In the genomic region with DNA sequence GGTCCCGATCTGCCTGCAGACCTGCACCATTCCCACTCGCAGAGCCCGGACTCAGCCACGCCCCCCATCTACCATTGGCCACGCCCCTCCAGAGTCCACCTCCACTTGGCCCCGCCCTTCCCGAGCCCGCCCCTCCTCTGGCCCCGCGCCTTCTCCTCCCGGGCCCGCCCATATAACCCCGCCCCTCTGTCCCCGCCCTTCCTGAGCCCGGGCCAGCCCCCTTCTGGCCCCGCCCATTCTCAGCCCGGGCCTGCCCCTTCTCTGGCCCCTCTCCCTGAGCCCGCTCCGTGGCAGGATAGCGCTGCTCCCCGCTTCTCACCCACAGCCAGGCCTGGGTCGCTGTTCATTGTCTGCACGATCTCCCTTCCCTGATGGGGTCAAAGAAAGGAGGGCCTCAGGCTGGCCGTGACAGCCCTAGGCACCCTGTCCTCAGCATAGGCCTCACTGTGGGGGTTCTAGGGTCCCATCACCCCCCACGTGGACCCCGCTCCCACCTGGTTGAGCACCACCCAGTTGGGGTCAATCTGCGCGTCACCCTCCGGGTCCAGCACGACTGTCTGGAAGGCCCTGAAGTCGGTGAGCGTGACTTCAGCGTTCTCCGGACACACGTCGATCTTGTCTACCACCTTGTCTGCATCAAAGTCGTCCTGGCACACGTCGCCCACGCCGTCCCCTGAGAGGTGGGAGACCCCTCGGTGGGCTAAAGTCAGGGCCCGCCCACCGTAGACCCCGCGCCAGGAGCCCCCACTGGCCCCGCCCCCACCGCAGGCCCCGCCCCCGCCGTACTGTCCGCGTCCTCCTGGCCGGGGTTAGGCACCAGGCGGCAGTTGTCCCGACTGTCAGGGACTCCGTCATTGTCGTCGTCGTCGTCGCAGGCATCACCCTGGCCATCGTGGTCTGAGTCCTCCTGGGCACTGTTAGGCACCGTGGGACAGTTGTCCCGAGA, we compare ENCODE assay signal across 9 cellular contexts. TPM values are rescaled to one million over a fixed set of nuclear protein-coding genes. Genes with fewer than 3 reads are reported as not detected.
A peak's percentile ranks its signal among the peaks of the same experiment; 100 is the strongest.
DNase-seq lines count a peak whose midpoint lies in the region; TF ChIP-seq lines count a peak whose summit lies in the region.
"Had no signal": no experiment of that assay in that cellular context is flagged by ENCODE, and none has a peak within 500 bp of the region (broad histone marks: within the 10 kb centered on the region; RNA-seq: fewer than 3 reads in every experiment).

No MANE protein-coding gene starts in this region.

- no peak overlapping the region for H3K4me3 ChIP-seq in WERI-Rb-1 (ENCODE audit: low read depth, low read length)

- H3K9me3 Mint-ChIP-seq in brain = peaks cover 0 to 23% (median 20%) of the 10 kb centered on the region in 5 experiments

- H3K4me1 Mint-ChIP-seq in brain = peaks cover 19% of the 10 kb centered on the region

- TF ChIP-seq CTCF in WERI-Rb-1 (IDR thresholded peaks at IDR 0.05; ENCODE audit: low read depth, low read length) (no peak), brain (conservative IDR thresholded peaks at IDR 0.05) (no peak)

- H3K27ac Mint-ChIP-seq in brain = peak overlapping the region in 1 of 5 experiments; percentile 60

- peaks cover 6% of the 10 kb centered on the region for H3K36me3 Mint-ChIP-seq in brain

- H3K27me3 Mint-ChIP-seq in brain = peaks cover 63% of the 10 kb centered on the region

- no peak overlapping the region for H3K27ac ChIP-seq in WERI-Rb-1
- H3K27ac ChIP-seq: HL-60 had no signal

- DNase-seq in DMS53 (lab: John Stamatoyannopoulos, UW) (peak; percentile 90), MV-4-11 (lab: John Stamatoyannopoulos, UW) (peak; percentile 40), WERI-Rb-1 (peak; percentile 89), kidney tubule cell (ENCODE audit: low spot score) (peak; percentile 48), GOT3 (lab: John Stamatoyannopoulos, UW) (no peak), DMS79 treated with DMSO at 0.1 percent for 48 hours (lab: John Stamatoyannopoulos, UW) (no peak)
- peak; percentile 41 for DNase-seq in stimulated activated CD8-positive, alpha-beta memory T cell treated with anti-CD3 and anti-CD28 coated beads, Interleukin-12 subunit alpha, Interleukin-12 subunit beta, amount 100 ng/mL, for 24 hours (ENCODE audit: extremely low read depth)

- H3K36me3 ChIP-seq in WERI-Rb-1 = no peaks in the 10 kb centered on the region

- peak overlapping the region in 4 of 5 experiments; percentile 31 to 72 (median 71) for H3K4me3 Mint-ChIP-seq in brain

- H3K27me3 ChIP-seq in WERI-Rb-1 (ENCODE audit: insufficient read depth, low read depth, severe bottlenecking) = peaks cover 26% of the 10 kb centered on the region

- H3K9me3 ChIP-seq in WERI-Rb-1 (ENCODE audit: severe bottlenecking) = peaks cover 2% of the 10 kb centered on the region

RNA-seq across cellular contexts. Expression of a gene that starts 5.7 kb away (rescaled TPM):
- polyA plus RNA-seq in brain (ENCODE audit: insufficient read depth, low read depth, low replicate concordance) = not detected

RNA-seq across cellular contexts. Expression of a gene that starts 46.3 kb away (rescaled TPM):
- polyA plus RNA-seq in brain (ENCODE audit: insufficient read depth, low read depth, low replicate concordance) = 57.2 TPM

Comparison
In these comparisons a context has a peak if more than half of its experiments do, and no peak if none do; other contexts are left out.
1. DNase-seq: peak in DMS53 (single experiment), MV-4-11 (single experiment), WERI-Rb-1 (single experiment), kidney tubule cell (single experiment) and stimulated activated CD8-positive, alpha-beta memory T cell treated with anti-CD3 and anti-CD28 coated beads, Interleukin-12 subunit alpha, Interleukin-12 subunit beta, amount 100 ng/mL, for 24 hours (single experiment); none in GOT3 (single experiment) and DMS79 treated with DMSO at 0.1 percent for 48 hours (single experiment).